ENCODE assay signal across 21 cellular contexts in genomic region chr2:119522561-119523110, GRCh38. TPM values are rescaled to one million over a fixed set of nuclear protein-coding genes. Genes with fewer than 3 reads are reported as not detected.
"Had no signal": no experiment of that assay in that cellular context is flagged by ENCODE, and none has a peak within 500 bp of the region (broad histone marks: within the 10 kb centered on the region; RNA-seq: fewer than 3 reads in every experiment).

No MANE protein-coding gene starts in this region.

- H3K27ac Mint-ChIP-seq: activated naive CD4-positive, alpha-beta T cell treated with anti-CD3 and anti-CD28 coated beads, Interleukin-2, amount 50 U/mL, for 24 hours; dendritic cell treated with granulocyte-macrophage colony-stimulating factor and Interleukin-4, amounts not matched to agents 40 ng/mL and 50 ng/mL, for 4 days; endodermal cell; naive thymus-derived CD4-positive, alpha-beta T cell; stimulated activated naive B cell treated with anti-CD40 and anti-IgM and Interleukin-4, amounts not matched to agents 10 μg/mL and 1 μg/mL and 100 μg/mL, for 72 hours had no signal

- H3K9me3 Mint-ChIP-seq: activated naive CD4-positive, alpha-beta T cell treated with anti-CD3 and anti-CD28 coated beads, Interleukin-2, amount 50 U/mL, for 24 hours; dendritic cell treated with granulocyte-macrophage colony-stimulating factor and Interleukin-4, amounts not matched to agents 40 ng/mL and 50 ng/mL, for 4 days; endodermal cell; stimulated activated naive B cell treated with anti-CD40 and anti-IgM and Interleukin-4, amounts not matched to agents 10 μg/mL and 1 μg/mL and 100 μg/mL, for 72 hours had no signal

- H3K4me3 Mint-ChIP-seq: activated naive CD4-positive, alpha-beta T cell treated with anti-CD3 and anti-CD28 coated beads, Interleukin-2, amount 50 U/mL, for 24 hours; dendritic cell treated with granulocyte-macrophage colony-stimulating factor and Interleukin-4, amounts not matched to agents 40 ng/mL and 50 ng/mL, for 4 days; naive thymus-derived CD4-positive, alpha-beta T cell; stimulated activated naive B cell treated with anti-CD40 and anti-IgM and Interleukin-4, amounts not matched to agents 10 μg/mL and 1 μg/mL and 100 μg/mL, for 72 hours had no signal

- DNase-seq: activated CD4-positive, alpha-beta T cell treated with anti-CD3 and anti-CD28 coated beads, Interleukin-2, amount 50 U/mL, for 4 hours; activated effector memory CD4-positive, alpha-beta T cell treated with Interleukin-2 at 50 U/mL for 16 hours; activated T-cell treated with anti-CD3 and anti-CD28 coated beads, Interleukin-2, amount 50 U/mL, for 1 hour; cerebellar nuclear complex; erythroblast; naive thymus-derived CD4-positive, alpha-beta T cell; occipital lobe; stimulated activated CD4-positive, alpha-beta T cell treated with anti-CD3 and anti-CD28 coated beads, Interleukin-2, amount 100 ng/mL, for 24 hours; stimulated activated naive B cell treated with anti-CD40 and anti-IgM and Interleukin-4, amounts not matched to agents 10 μg/mL and 1 μg/mL and 100 μg/mL, for 72 hours; substantia nigra; trophoblast cell had no signal

- ATAC-seq: activated CD4-positive, CD25-positive, alpha-beta regulatory T cell treated with anti-CD3 and anti-CD28 coated beads, Interleukin-2, amount 50 U/mL, for 24 hours; naive thymus-derived CD4-positive, alpha-beta T cell; sciatic nerve; stimulated activated naive B cell treated with anti-CD40 and anti-IgM and Interleukin-4, amounts not matched to agents 10 μg/mL and 1 μg/mL and 100 μg/mL, for 72 hours had no signal

- H3K36me3 Mint-ChIP-seq: activated naive CD4-positive, alpha-beta T cell treated with anti-CD3 and anti-CD28 coated beads, Interleukin-2, amount 50 U/mL, for 24 hours; stimulated activated naive B cell treated with anti-CD40 and anti-IgM and Interleukin-4, amounts not matched to agents 10 μg/mL and 1 μg/mL and 100 μg/mL, for 72 hours had no signal

- H3K4me1 Mint-ChIP-seq: activated naive CD4-positive, alpha-beta T cell treated with anti-CD3 and anti-CD28 coated beads, Interleukin-2, amount 50 U/mL, for 24 hours had no signal

RNA-seq across cellular contexts. Expression of gene SCTR, which starts 1.6 kb away (rescaled TPM):
- total RNA-seq: glomerular endothelial cell; lower leg skin; mononuclear cell; naive thymus-derived CD4-positive, alpha-beta T cell; pulmonary artery endothelial cell; sciatic nerve; T-helper 2 cell treated with Interferon-gamma antibody and Interleukin-4, amounts not matched to agents 100 ng/mL and 5 ng/mL, for 36 hours had no signal
- polyA plus RNA-seq: naive thymus-derived CD4-positive, alpha-beta T cell had no signal

RNA-seq across cellular contexts. Expression of gene CFAP221, which starts 21.6 kb away (rescaled TPM):
- total RNA-seq: lower leg skin; naive thymus-derived CD4-positive, alpha-beta T cell; pulmonary artery endothelial cell; T-helper 2 cell treated with Interferon-gamma antibody and Interleukin-4, amounts not matched to agents 100 ng/mL and 5 ng/mL, for 36 hours had no signal
- polyA plus RNA-seq: naive thymus-derived CD4-positive, alpha-beta T cell had no signal
